In genomic region chr16:695355-696089, GRCh38 we compare ENCODE assay signal across 8 cellular contexts.
DNase-seq lines count a peak whose midpoint lies in the region; ATAC-seq and TF ChIP-seq lines count a peak whose summit lies in the region.

No MANE protein-coding gene starts in this region.

- peaks cover 94% of the 10 kb centered on the region for H3K27me3 ChIP-seq in iPS-18a (ENCODE audit: control insufficient read depth, insufficient read depth, low read length)

- TF ChIP-seq POLR2A in GM18526 (IDR thresholded peaks at IDR 0.05; ENCODE audit: extremely low read depth, insufficient read length) = peak; percentile 57

- H3K4me1 ChIP-seq in iPS-18a (ENCODE audit: control insufficient read depth, low read depth, low read length) = no peaks in the 10 kb centered on the region

- ATAC-seq in GM19455 (IDR thresholded peaks at IDR 0.05; ENCODE audit: unreplicated experiment) (no peak), HG02571 (IDR thresholded peaks at IDR 0.05; ENCODE audit: unreplicated experiment) (no peak)

- peak; percentile 88 for DNase-seq in NCI-H345 treated with DMSO at 0.1 percent for 48 hours (lab: John Stamatoyannopoulos, UW; ENCODE audit: unreplicated experiment)
- DNase-seq in activated T-cell treated with anti-CD3 and anti-CD28 coated beads for 48 hours (ENCODE audit: low read depth) = peak; percentile 75
- DNase-seq in stimulated activated CD4-positive, alpha-beta T cell treated with anti-CD3 and anti-CD28 coated beads, TNF-alpha, amount 100 ng/mL, for 4 hours (ENCODE audit: low read depth in 3 of 3) = peak in 2 of 3 experiments; percentile 44 to 59
- no peak for DNase-seq in globus pallidus (ENCODE audit: low spot score)

- H3K9ac ChIP-seq in iPS-18a (ENCODE audit: low read length) = no peak overlapping the region

- no peak overlapping the region for H3K27ac ChIP-seq in iPS-18a (ENCODE audit: low read length)

- H3K4me3 ChIP-seq in iPS-18a (ENCODE audit: low read length) = peak overlapping the region; percentile 68

- no peaks in the 10 kb centered on the region for H3K9me3 ChIP-seq in iPS-18a (ENCODE audit: control insufficient read depth, low read depth, low read length)

- H3K36me3 ChIP-seq in iPS-18a (ENCODE audit: control insufficient read depth, low read depth, low read length) = no peaks in the 10 kb centered on the region
